Comparison of ENCODE assay signal across 8 cellular contexts in genomic region chr9:33000682-33001055, GRCh38. TPM values are rescaled to one million over a fixed set of nuclear protein-coding genes. Genes with fewer than 3 reads are reported as not detected.
DNase-seq lines count a peak whose midpoint lies in the region; ATAC-seq and TF ChIP-seq lines count a peak whose summit lies in the region.
"Not testable (repeated sequence)": the region's sequence is repeated elsewhere in the genome, so short reads cannot be mapped to it uniquely, and the experiment has no call there.

No MANE protein-coding gene starts in this region.

- H3K79me2 ChIP-seq in KMS-11 (ENCODE audit: insufficient read depth, low read depth) = peaks cover 32% of the 10 kb centered on the region

- not testable (repeated sequence) for TF ChIP-seq CTCF in KMS-11 (conservative IDR thresholded peaks at IDR 0.05; ENCODE audit: low read depth, low read length); adrenal gland (IDR thresholded peaks at IDR 0.05); esophagus squamous epithelium (IDR thresholded peaks at IDR 0.05); right lobe of liver (IDR thresholded peaks at IDR 0.05); upper lobe of left lung (IDR thresholded peaks at IDR 0.05)

- not testable (repeated sequence) for H3K4me3 ChIP-seq in KMS-11 (IDR thresholded peaks at IDR 0.05; ENCODE audit: insufficient read depth, low read depth, low read length)
- H3K4me3 ChIP-seq in adrenal gland (peak overlapping the region; percentile 81 to 90 (median 84)), esophagus squamous epithelium (peak overlapping the region; percentile 83 to 97 (median 86)), right lobe of liver (peak overlapping the region; percentile 68 to 69 (median 69)), upper lobe of left lung (peak overlapping the region; percentile 83 to 87 (median 85))

- ATAC-seq in right lobe of liver (peak in 1 of 4 donors; percentile 3), upper lobe of left lung (ENCODE audit: low FRiP score in 2 of 2) (peak in 1 of 2 donors; percentile 13)

- TF ChIP-seq EP300 in upper lobe of left lung (IDR thresholded peaks at IDR 0.05) = not testable (repeated sequence)

- H2AFZ ChIP-seq in KMS-11 (ENCODE audit: low read depth) = peak overlapping the region; percentile 72; the same call in 1 of the 2 replicates

- H3K9me3 ChIP-seq in adrenal gland (replicated peaks in 1 of 3); esophagus squamous epithelium; right lobe of liver; upper lobe of left lung: not testable (repeated sequence)

- intact Hi-C loops in adrenal gland (cut with DNase I); esophagus squamous epithelium (cut with DNase I); right lobe of liver (cut with DNase I): not testable (repeated sequence)

- not testable (repeated sequence) for TF ChIP-seq POLR2A in adrenal gland (IDR thresholded peaks at IDR 0.05); esophagus squamous epithelium (IDR thresholded peaks at IDR 0.05); right lobe of liver (IDR thresholded peaks at IDR 0.05); upper lobe of left lung (IDR thresholded peaks at IDR 0.05)

- not testable (repeated sequence) for H3K36me3 ChIP-seq in KMS-11 (ENCODE audit: insufficient read depth)
- H3K36me3 ChIP-seq in adrenal gland (replicated peaks in 1 of 2) (peaks cover 0 to 14% of the 10 kb centered on the region in 2 donors), esophagus squamous epithelium (peaks cover 0 to 17% (median 12%) of the 10 kb centered on the region in 3 donors), right lobe of liver (peaks cover 0 to 13% (median 0%) of the 10 kb centered on the region in 4 donors), upper lobe of left lung (peaks cover 5 to 16% (median 11%) of the 10 kb centered on the region in 4 donors)

- H3K4me1 ChIP-seq in KMS-11 (ENCODE audit: low read depth, poor library complexity, severe bottlenecking) (peaks cover 13% of the 10 kb centered on the region), adrenal gland (replicated peaks in 1 of 2) (peaks cover 4 to 23% of the 10 kb centered on the region in 2 donors), esophagus squamous epithelium (peaks cover 0 to 29% (median 5%) of the 10 kb centered on the region in 3 donors), upper lobe of left lung (peaks cover 11 to 19% (median 13%) of the 10 kb centered on the region in 4 donors)
- H3K4me1 ChIP-seq in right lobe of liver = not testable (repeated sequence)

- H3K9ac ChIP-seq in KMS-11 = peak overlapping the region; percentile 88

- not testable (repeated sequence) for H4K20me1 ChIP-seq in KMS-11 (ENCODE audit: insufficient read depth)

- DNase-seq in EH (ENCODE audit: low read depth) (peak; percentile 20), T-helper 1 cell (peak in 3 of 5 donors; percentile 14 to 42 (median 15)), retina (peak; percentile 47)
- not testable (repeated sequence) for DNase-seq in adrenal gland; esophagus squamous epithelium (lab: John Stamatoyannopoulos, UW); right lobe of liver; upper lobe of left lung

- H3K27ac ChIP-seq in KMS-11 (peak overlapping the region; percentile 95), adrenal gland (peak overlapping the region; percentile 94 to 99 (median 96)), esophagus squamous epithelium (peak overlapping the region; percentile 92 to 97 (median 96)), right lobe of liver (peak overlapping the region; percentile 75 to 79 (median 77)), upper lobe of left lung (peak overlapping the region; percentile 90 to 97 (median 92))

- H3K27me3 ChIP-seq in KMS-11 (ENCODE audit: insufficient read depth, low read depth); adrenal gland; esophagus squamous epithelium; right lobe of liver; upper lobe of left lung: not testable (repeated sequence)

- peak overlapping the region; percentile 49 for H3K4me2 ChIP-seq in KMS-11

- WGBS in adrenal gland, 4 donors = 6 to 10% (median 7%) methylated on average over 9 to 12 of the region's 12 CpGs
- WGBS in esophagus squamous epithelium, 2 donors = 5% methylated on average over 8 to 11 of the region's 12 CpGs
- WGBS in right lobe of liver (ENCODE audit: insufficient coverage, low coverage, low lambda C conversion rate, missing lambda C conversion rate) = 6% methylated on average over 11 of the region's 12 CpGs
- 10 to 12% methylated on average over 12 of the region's 12 CpGs for WGBS in upper lobe of left lung, 2 donors

RNA-seq across cellular contexts. Expression of gene APTX, which starts 0.8 kb away (rescaled TPM):
- total RNA-seq in adrenal gland = 10 to 100 TPM; 13.9 to 36.6 (median 33.1) TPM
- 10 to 100 TPM; 42.0 to 77.3 (median 59.7) TPM for polyA plus RNA-seq in adrenal gland
- total RNA-seq in esophagus squamous epithelium = 10 to 100 TPM; 14.3 to 35.6 (median 33.8) TPM
- 10 to 100 TPM; 11.4 to 23.2 (median 15.3) TPM for total RNA-seq in right lobe of liver
- total RNA-seq in upper lobe of left lung = 10 to 100 TPM; 20.9 to 60.8 (median 29.3) TPM

RNA-seq across cellular contexts. Expression of gene DNAJA1, which starts 24.4 kb away (rescaled TPM):
- total RNA-seq in adrenal gland = 100 to 1,000 TPM in 7 of 8 donors, 10 to 100 TPM in 1; 89.7 to 189 (median 131) TPM
- 100 to 1,000 TPM in 1 of 3 donors, 10 to 100 TPM in 2; 56.6 to 355 (median 57.8) TPM for polyA plus RNA-seq in adrenal gland
- total RNA-seq in esophagus squamous epithelium = 10 to 100 TPM; 44.4 to 79.5 (median 58.3) TPM
- 100 to 1,000 TPM in 2 of 6 experiments, 10 to 100 TPM in 4; 60.1 to 130 (median 93.9) TPM for total RNA-seq in right lobe of liver
- total RNA-seq in upper lobe of left lung = 100 to 1,000 TPM in 3 of 6 donors, 10 to 100 TPM in 3; 35.6 to 141 (median 94.0) TPM
